26 cellular contexts compared by ENCODE assay signal in genomic region chr4:160238790-160239189, GRCh38.
DNase-seq lines count a peak whose midpoint lies in the region; ATAC-seq, FAIRE-seq and TF ChIP-seq lines count a peak whose summit lies in the region.
"Had no signal": no experiment of that assay in that cellular context is flagged by ENCODE, and none has a peak within 500 bp of the region (broad histone marks: within the 10 kb centered on the region; RNA-seq: fewer than 3 reads in every experiment).

No MANE protein-coding gene starts in this region.

- in situ Hi-C loops in K562 (cut with MboI), result no loop called here

- peak overlapping the region; percentile 60; the same call in 1 of the 2 replicates for H3K27ac Mint-ChIP-seq in GM23338
- H3K27ac Mint-ChIP-seq: CD14-positive monocyte; CD8-positive, alpha-beta memory T cell; T-cell; T-helper 2 cell treated with Interferon-gamma antibody and Interleukin-4, amounts not matched to agents 5 μg/mL and 100 μg/mL, for 36 hours had no signal

- 90% methylated on average over 1 of the region's 1 CpG for WGBS in A549 (ENCODE audit: missing lambda C conversion rate)
- 0% methylated on average over 1 of the region's 1 CpG for WGBS in K562 (ENCODE audit: insufficient coverage, low coverage, missing lambda C conversion rate)
- WGBS in smooth muscle cell (ENCODE audit: low lambda C conversion rate), result 92% methylated on average over 1 of the region's 1 CpG

- H3K4me1 ChIP-seq in A549, result no peaks in the 10 kb centered on the region
- H3K4me1 ChIP-seq in GM23338 (ENCODE audit: insufficient read depth), result no peaks in the 10 kb centered on the region
- no peaks in the 10 kb centered on the region for H3K4me1 ChIP-seq in K562 (replicated peaks in 1 of 2; ENCODE audit: control insufficient read depth in 2 of 2, insufficient read depth in 2 of 2, low read length in 2 of 2)
- H3K4me1 ChIP-seq in smooth muscle cell (ENCODE audit: low read depth), result no peaks in the 10 kb centered on the region
- H3K4me1 ChIP-seq: BE2C, Peyer's patch had no signal

- intact Hi-C loops in K562 (cut with micrococcal nuclease), result no loop called here

- TF ChIP-seq POLR2A in A549 (IDR thresholded peaks at IDR 0.05; ENCODE audit: low read length), result no peak
- TF ChIP-seq POLR2A in K562 (conservative IDR thresholded peaks at IDR 0.05), result no peak

- TF ChIP-seq RAD21 in A549 (conservative IDR thresholded peaks at IDR 0.05 in 1 of 2, IDR thresholded peaks at IDR 0.05 in 1 of 2) (no peak), K562 (CRISPR knock-in tag; conservative IDR thresholded peaks at IDR 0.05 in 1 of 2, IDR thresholded peaks at IDR 0.05 in 1 of 2) (no peak)

- TF ChIP-seq EP300 in A549 (IDR thresholded peaks at IDR 0.05), result no peak
- TF ChIP-seq EP300 in K562 (IDR thresholded peaks at IDR 0.05; ENCODE audit: low read length), result no peak

- H3K27me3 ChIP-seq in GM23338 (ENCODE audit: insufficient read depth) (no peaks in the 10 kb centered on the region), K562 (ENCODE audit: control insufficient read depth in 2 of 2, insufficient read depth in 2 of 2, low read length in 2 of 2) (no peaks in the 10 kb centered on the region), smooth muscle cell (ENCODE audit: low read depth) (no peaks in the 10 kb centered on the region)
- H3K27me3 ChIP-seq: BE2C, Peyer's patch had no signal

- H3K27ac ChIP-seq in A549 (no peak overlapping the region), GM23338 (ENCODE audit: low read depth) (no peak overlapping the region), K562 (ENCODE audit: extremely low read depth, low read depth, low read length) (no peak overlapping the region), smooth muscle cell (ENCODE audit: low read depth) (no peak overlapping the region)
- H3K27ac ChIP-seq: Peyer's patch had no signal

- H4K20me1 ChIP-seq in GM23338 (replicated peaks; ENCODE audit: insufficient read depth) (no peaks in the 10 kb centered on the region), K562 (replicated peaks; ENCODE audit: control insufficient read depth, insufficient read depth, low read length) (no peaks in the 10 kb centered on the region), smooth muscle cell (ENCODE audit: low read depth) (no peaks in the 10 kb centered on the region)

- H3K79me2 ChIP-seq in GM23338 (replicated peaks; ENCODE audit: insufficient read depth) (no peaks in the 10 kb centered on the region), K562 (ENCODE audit: control insufficient read depth, insufficient read depth, low read length) (no peaks in the 10 kb centered on the region), smooth muscle cell (ENCODE audit: low read depth) (no peaks in the 10 kb centered on the region)

- CTCF ChIA-PET in A549 (lab: Yijun Ruan, JAX), result no interaction called here
- CTCF ChIA-PET in K562 (lab: Yijun Ruan, JAX; ENCODE audit: low intra/inter-chr PET ratio), result no interaction called here

- peaks cover 9% of the 10 kb centered on the region; the same call in 1 of the 3 replicates for H3K9me3 ChIP-seq in A549
- H3K9me3 ChIP-seq in K562 (replicated peaks; ENCODE audit: control insufficient read depth, insufficient read depth, low read depth, low read length), result no peaks in the 10 kb centered on the region
- H3K9me3 ChIP-seq in smooth muscle cell (replicated peaks; ENCODE audit: low read depth), result no peaks in the 10 kb centered on the region
- H3K9me3 ChIP-seq: BE2C, Peyer's patch had no signal

- H3K4me3 ChIP-seq in A549, result no peak overlapping the region
- H3K4me3 ChIP-seq in GM23338, result no peak overlapping the region
- H3K4me3 ChIP-seq in K562, result no peak overlapping the region
- H3K4me3 ChIP-seq in smooth muscle cell, result no peak overlapping the region
- H3K4me3 ChIP-seq: Peyer's patch had no signal

- no peaks in the 10 kb centered on the region for H3K36me3 Mint-ChIP-seq in GM23338 (ENCODE audit: low read depth)
- H3K36me3 Mint-ChIP-seq: CD14-positive monocyte; CD8-positive, alpha-beta memory T cell; T-cell had no signal

- H3K36me3 ChIP-seq in GM23338 (ENCODE audit: insufficient read depth) (no peaks in the 10 kb centered on the region), K562 (ENCODE audit: control insufficient read depth, insufficient read depth, low read length) (no peaks in the 10 kb centered on the region), smooth muscle cell (ENCODE audit: low read depth) (no peaks in the 10 kb centered on the region)
- H3K36me3 ChIP-seq: BE2C, Peyer's patch had no signal

- no peak overlapping the region for H3K4me2 ChIP-seq in A549
- no peak overlapping the region for H3K4me2 ChIP-seq in GM23338
- no peak overlapping the region for H3K4me2 ChIP-seq in K562 (ENCODE audit: insufficient read depth, low read length)
- no peak overlapping the region for H3K4me2 ChIP-seq in smooth muscle cell

- H3F3A ChIP-seq in GM23338 (replicated peaks; ENCODE audit: low read depth), result no peaks in the 10 kb centered on the region
- no peaks in the 10 kb centered on the region for H3F3A ChIP-seq in smooth muscle cell (ENCODE audit: low read depth)

- peak in 1 of 2 experiments; percentile 5 for DNase-seq in A549 (ENCODE audit: low read depth in 1 of 2, low spot score in 1 of 2)
- no peak for DNase-seq in GM23338 (ENCODE audit: low spot score)
- DNase-seq in OCI-M1 (lab: John Stamatoyannopoulos, UW), result peak; percentile 70
- no peak for DNase-seq in K562 (ENCODE audit: extremely low read depth in 1 of 4, low spot score in 3 of 4)
- no peak for DNase-seq in stimulated activated CD4-positive, alpha-beta T cell treated with anti-CD3 and anti-CD28 coated beads, Interleukin-4, amount 100 ng/mL, for 24 hours
- DNase-seq in smooth muscle cell (lab: John Stamatoyannopoulos, UW; ENCODE audit: unreplicated experiment), result no peak
- no peak for DNase-seq in GM10266 (ENCODE audit: extremely low spot score)
- DNase-seq: ACHN; BE2C; CD8-positive, alpha-beta memory T cell; DMS153; DND-41; KBM-7; NCI-H1092; NCI-H1417 treated with DMSO at 0.1 percent for 48 hours; NCI-H1694 treated with DMSO at 0.1 percent for 48 hours; NCI-H2081; NCI-H2227 treated with DMSO at 0.1 percent for 48 hours; NCI-H510A; NCI-H69; Peyer's patch; T-cell had no signal

- no peak overlapping the region for H3K9ac ChIP-seq in K562 (ENCODE audit: insufficient read depth in 1 of 2, low read depth in 2 of 2, low read length in 2 of 2)
- H3K9ac ChIP-seq in smooth muscle cell (ENCODE audit: low read depth), result no peak overlapping the region

- no peaks in the 10 kb centered on the region for H3K9me1 ChIP-seq in K562 (ENCODE audit: control insufficient read depth, insufficient read depth, low read length)

- FAIRE-seq in A549 (lab: Jason Lieb, UNC), result no peak
- no peak for FAIRE-seq in K562 (lab: Jason Lieb, UNC)
- FAIRE-seq: H54 had no signal

- no TSS peak for BruUV-seq in K562 (replicated peaks; lab: Mats Ljungman, UMichigan)

- no peak for ATAC-seq in A549
- ATAC-seq in GM23338, result no peak
- ATAC-seq in K562, result no peak
- no peak for ATAC-seq in GM19328 (IDR thresholded peaks at IDR 0.05; ENCODE audit: unreplicated experiment)
- ATAC-seq: T-cell had no signal

- H3K27me3 Mint-ChIP-seq in GM23338 (ENCODE audit: insufficient read depth, low read depth, poor library complexity), result no peaks in the 10 kb centered on the region
- H3K27me3 Mint-ChIP-seq: CD8-positive, alpha-beta memory T cell; T-cell had no signal

- TF ChIP-seq CTCF in A549 (IDR thresholded peaks at IDR 0.05) (no peak), GM23338 (conservative IDR thresholded peaks at IDR 0.05; ENCODE audit: low read depth in 2 of 2) (no peak), K562 (IDR thresholded peaks at IDR 0.05 in 2 of 3, conservative IDR thresholded peaks at IDR 0.05 in 1 of 3; ENCODE audit: insufficient read depth in 2 of 3, low read depth in 1 of 3, low read length in 3 of 3) (no peak), smooth muscle cell (IDR thresholded peaks at IDR 0.05; ENCODE audit: borderline replicate concordance, insufficient read depth, poor library complexity, severe bottlenecking) (no peak), GM10266 (IDR thresholded peaks at IDR 0.05; ENCODE audit: control insufficient read depth, insufficient read depth, low read depth, missing control alignments) (no peak)

- POLR2A ChIA-PET in A549 (lab: Yijun Ruan, JAX) (no interaction called here), K562 (lab: Yijun Ruan, JAX) (no interaction called here)

- H3K4me3 Mint-ChIP-seq in GM23338, result no peak overlapping the region
- H3K4me3 Mint-ChIP-seq: CD14-positive monocyte; CD8-positive, alpha-beta memory T cell; T-cell; T-helper 2 cell treated with Interferon-gamma antibody and Interleukin-4, amounts not matched to agents 5 μg/mL and 100 μg/mL, for 36 hours had no signal

- H3K9me2 ChIP-seq in GM23338 (ENCODE audit: insufficient read depth), result no peaks in the 10 kb centered on the region

- H3K4me1 Mint-ChIP-seq in GM23338, result no peaks in the 10 kb centered on the region
- H3K4me1 Mint-ChIP-seq: CD14-positive monocyte; CD8-positive, alpha-beta memory T cell; T-cell had no signal

- H2AFZ ChIP-seq in GM23338 (0 out of 2 replicates have a peak overlapping the region, but pooled peaks have one; percentile 5), K562 (ENCODE audit: low read depth, low read length) (no peak overlapping the region), smooth muscle cell (ENCODE audit: low read depth) (no peak overlapping the region)

- H3K9me3 Mint-ChIP-seq in GM23338, result peaks cover 6% of the 10 kb centered on the region; the same call in 1 of the 3 replicates
- H3K9me3 Mint-ChIP-seq: CD14-positive monocyte had no signal

TF ChIP-seq in A549, 52 proteins besides CTCF, POLR2A, EP300 and RAD21 (continues in another document):
- no peak for TF ChIP-seq TP53 (CRISPR knock-in tag; IDR thresholded peaks at IDR 0.05)
- no peak for TF ChIP-seq CHD2 (IDR thresholded peaks at IDR 0.05; ENCODE audit: low read length, partially characterized antibody)

TF ChIP-seq in GM23338, 12 proteins besides CTCF, POLR2A, EP300 and RAD21 (continues in another document):
- TF ChIP-seq ETS1 (IDR thresholded peaks at IDR 0.05), result no peak

TF ChIP-seq in K562, 482 proteins besides CTCF, POLR2A, EP300 and RAD21:
- TF ChIP-seq MAFF (IDR thresholded peaks at IDR 0.05; ENCODE audit: low read length) (0 out of 2 replicates have a peak, but pooled peaks have one; percentile 4), CAMTA2 (CRISPR knock-in tag; conservative IDR thresholded peaks at IDR 0.05) (no peak)

Comparison
In these comparisons a context has a peak if more than half of its experiments do, and no peak if none do; other contexts are left out.
1. Of the 35 proteins assayed by ChIP-seq in both K562 and A549: peak only in K562: none; only in A549: MAFK; in both: none; in neither: 34.